34 cellular contexts compared by ENCODE assay signal in genomic region chr7:33959676-33960075, GRCh38. TPM values are rescaled to one million over a fixed set of nuclear protein-coding genes. Genes with fewer than 3 reads are reported as not detected.
"Had no signal": no experiment of that assay in that cellular context is flagged by ENCODE, and none has a peak within 500 bp of the region (broad histone marks: within the 10 kb centered on the region; RNA-seq: fewer than 3 reads in every experiment).

No MANE protein-coding gene starts in this region.

- H3K4me1 Mint-ChIP-seq: activated CD4-positive, alpha-beta T cell treated with anti-CD3 and anti-CD28 coated beads for 36 hours; activated CD4-positive, alpha-beta T cell treated with anti-CD3 and anti-CD28 coated beads, Interleukin-2, amount 10 ng/mL, durations not matched to agents 24 days and 14 days; activated CD8-positive, alpha-beta memory T cell treated with anti-CD3 and anti-CD28 coated beads, Interleukin-2, amount 10 ng/mL, durations not matched to agents 7 days and 5 days; activated naive CD4-positive, alpha-beta T cell treated with anti-CD3 and anti-CD28 coated beads, Interleukin-2, amount 50 U/mL, for 24 hours; activated naive CD8-positive, alpha-beta T cell treated with anti-CD3 and anti-CD28 coated beads for 36 hours; activated naive CD8-positive, alpha-beta T cell treated with anti-CD3 and anti-CD28 coated beads, Interleukin-2, amount 50 U/mL, for 24 hours; central memory CD8-positive, alpha-beta T cell had no signal

- H3K36me3 ChIP-seq: adrenal gland, ascending aorta, brain microvascular endothelial cell had no signal

- H3K9me3 ChIP-seq: adrenal gland, ascending aorta had no signal

- H3K27me3 Mint-ChIP-seq: activated CD4-positive, alpha-beta memory T cell treated with anti-CD3 and anti-CD28 coated beads for 36 hours; activated CD4-positive, alpha-beta T cell treated with anti-CD3 and anti-CD28 coated beads, Interleukin-2, amount 10 ng/mL, durations not matched to agents 24 days and 14 days; dendritic cell treated with granulocyte-macrophage colony-stimulating factor and Interleukin-4, amounts not matched to agents 40 ng/mL and 50 ng/mL, for 4 days had no signal

- H3K4me3 Mint-ChIP-seq: activated CD4-positive, alpha-beta memory T cell treated with anti-CD3 and anti-CD28 coated beads for 36 hours; activated CD4-positive, alpha-beta T cell treated with anti-CD3 and anti-CD28 coated beads for 36 hours; activated CD4-positive, alpha-beta T cell treated with anti-CD3 and anti-CD28 coated beads, Interleukin-2, amount 10 ng/mL, durations not matched to agents 24 days and 14 days; activated CD8-positive, alpha-beta memory T cell treated with anti-CD3 and anti-CD28 coated beads, Interleukin-2, amount 10 ng/mL, durations not matched to agents 7 days and 5 days; activated CD8-positive, alpha-beta T cell treated with anti-CD3 and anti-CD28 coated beads, Interleukin-2, amount 10 ng/mL, durations not matched to agents 7 days and 5 days; activated naive CD4-positive, alpha-beta T cell treated with anti-CD3 and anti-CD28 coated beads for 36 hours; activated naive CD4-positive, alpha-beta T cell treated with anti-CD3 and anti-CD28 coated beads, Interleukin-2, amount 50 U/mL, for 24 hours; activated naive CD8-positive, alpha-beta T cell treated with anti-CD3 and anti-CD28 coated beads for 36 hours; activated naive CD8-positive, alpha-beta T cell treated with anti-CD3 and anti-CD28 coated beads, Interleukin-2, amount 50 U/mL, for 24 hours; activated T-helper 1 cell treated with anti-CD3 and anti-CD28 coated beads, Interleukin-12 subunit alpha, Interleukin-12 subunit beta, Interleukin-2, Interleukin-4 antibody, amounts not matched to agents 30 ng/mL and 10 ng/mL and 1 ng/mL, durations not matched to agents 14 hours and 24 hours and 36 hours; central memory CD8-positive, alpha-beta T cell; dendritic cell treated with granulocyte-macrophage colony-stimulating factor and Interleukin-4, amounts not matched to agents 40 ng/mL and 50 ng/mL, for 4 days; endodermal cell; T-helper 17 cell; T-helper 2 cell treated with Interferon-gamma antibody and Interleukin-4, amounts not matched to agents 5 μg/mL and 100 μg/mL, for 36 hours had no signal

- H3K9me3 Mint-ChIP-seq: activated CD4-positive, alpha-beta memory T cell treated with anti-CD3 and anti-CD28 coated beads for 36 hours; activated CD4-positive, alpha-beta T cell treated with anti-CD3 and anti-CD28 coated beads, Interleukin-2, amount 10 ng/mL, durations not matched to agents 24 days and 14 days; activated naive CD4-positive, alpha-beta T cell treated with anti-CD3 and anti-CD28 coated beads for 36 hours; activated naive CD4-positive, alpha-beta T cell treated with anti-CD3 and anti-CD28 coated beads, Interleukin-2, amount 50 U/mL, for 24 hours; activated naive CD8-positive, alpha-beta T cell treated with anti-CD3 and anti-CD28 coated beads for 36 hours; activated naive CD8-positive, alpha-beta T cell treated with anti-CD3 and anti-CD28 coated beads, Interleukin-2, amount 50 U/mL, for 24 hours; activated T-helper 1 cell treated with anti-CD3 and anti-CD28 coated beads, Interleukin-12 subunit alpha, Interleukin-12 subunit beta, Interleukin-2, Interleukin-4 antibody, amounts not matched to agents 30 ng/mL and 10 ng/mL and 1 ng/mL, durations not matched to agents 14 hours and 24 hours and 36 hours; activated T-helper 2 cell treated with anti-CD3 and anti-CD28 coated beads, Interferon-gamma antibody, Interleukin-2, Interleukin-4, amounts not matched to agents 10 μg/mL and 5 μg/mL and 100 μg/mL, durations not matched to agents 14 hours and 24 hours and 36 hours; central memory CD8-positive, alpha-beta T cell; dendritic cell treated with granulocyte-macrophage colony-stimulating factor and Interleukin-4, amounts not matched to agents 40 ng/mL and 50 ng/mL, for 4 days; endodermal cell; T-helper 2 cell treated with Interferon-gamma antibody and Interleukin-4, amounts not matched to agents 5 μg/mL and 100 μg/mL, for 36 hours had no signal

- H3K4me3 ChIP-seq: adrenal gland, ascending aorta, coronary artery, dorsolateral prefrontal cortex had no signal

- H3K27me3 ChIP-seq: adrenal gland, ascending aorta, brain microvascular endothelial cell, dorsolateral prefrontal cortex had no signal

- H3K4me1 ChIP-seq: ascending aorta had no signal

- H3K36me3 Mint-ChIP-seq: activated CD4-positive, alpha-beta memory T cell treated with anti-CD3 and anti-CD28 coated beads for 36 hours; activated CD8-positive, alpha-beta memory T cell treated with anti-CD3 and anti-CD28 coated beads, Interleukin-2, amount 10 ng/mL, durations not matched to agents 7 days and 5 days; activated naive CD4-positive, alpha-beta T cell treated with anti-CD3 and anti-CD28 coated beads, Interleukin-2, amount 50 U/mL, for 24 hours; activated naive CD8-positive, alpha-beta T cell treated with anti-CD3 and anti-CD28 coated beads for 36 hours had no signal

- DNase-seq: activated CD4-positive, alpha-beta memory T cell treated with anti-CD3 and anti-CD28 coated beads for 36 hours; activated CD4-positive, alpha-beta T cell treated with anti-CD3 and anti-CD28 coated beads for 36 hours; activated CD4-positive, alpha-beta T cell treated with anti-CD3 and anti-CD28 coated beads, Interleukin-2, amount 10 ng/mL, durations not matched to agents 24 days and 14 days; activated CD4-positive, CD25-positive, alpha-beta regulatory T cell; activated CD4-positive, CD25-positive, alpha-beta regulatory T cell treated with anti-CD3 and anti-CD28 coated beads, Interleukin-2, amount 50 U/mL, for 72 hours; activated CD8-positive, alpha-beta memory T cell treated with anti-CD3 and anti-CD28 coated beads, Interleukin-2, amount 10 ng/mL, durations not matched to agents 7 days and 5 days; activated CD8-positive, alpha-beta memory T cell treated with anti-CD3 and anti-CD28 coated beads, Interleukin-2, amount 50 U/mL, for 4 hours; activated CD8-positive, alpha-beta T cell treated with anti-CD3 and anti-CD28 coated beads, Interleukin-2, amount 10 ng/mL, durations not matched to agents 7 days and 5 days; activated effector memory CD4-positive, alpha-beta T cell treated with anti-CD3 and anti-CD28 coated beads, Interleukin-2, amount 50 U/mL, for 16 hours; activated naive CD4-positive, alpha-beta T cell treated with anti-CD3 and anti-CD28 coated beads for 36 hours; activated naive CD8-positive, alpha-beta T cell treated with anti-CD3 and anti-CD28 coated beads for 36 hours; activated naive CD8-positive, alpha-beta T cell treated with anti-CD3 and anti-CD28 coated beads, Interleukin-2, amount 50 U/mL, for 24 hours; activated T-cell treated with anti-CD3 and anti-CD28 coated beads, Interleukin-2, amount 50 U/mL, for 1 hour; activated T-cell treated with anti-CD3 and anti-CD28 coated beads, Interleukin-2, amount 50 U/mL, for 48 hours; adrenal gland; brain microvascular endothelial cell; dorsolateral prefrontal cortex; effector memory CD4-positive, alpha-beta T cell; endodermal cell; foreskin fibroblast; head of caudate nucleus; T-helper 1 cell; T-helper 17 cell; T1000 had no signal

- H3K27ac Mint-ChIP-seq: activated CD4-positive, alpha-beta memory T cell treated with anti-CD3 and anti-CD28 coated beads for 36 hours; activated CD4-positive, alpha-beta T cell treated with anti-CD3 and anti-CD28 coated beads for 36 hours; activated CD4-positive, alpha-beta T cell treated with anti-CD3 and anti-CD28 coated beads, Interleukin-2, amount 10 ng/mL, durations not matched to agents 24 days and 14 days; activated CD8-positive, alpha-beta memory T cell treated with anti-CD3 and anti-CD28 coated beads, Interleukin-2, amount 10 ng/mL, durations not matched to agents 7 days and 5 days; activated CD8-positive, alpha-beta T cell treated with anti-CD3 and anti-CD28 coated beads, Interleukin-2, amount 10 ng/mL, durations not matched to agents 7 days and 5 days; activated naive CD4-positive, alpha-beta T cell treated with anti-CD3 and anti-CD28 coated beads for 36 hours; activated naive CD4-positive, alpha-beta T cell treated with anti-CD3 and anti-CD28 coated beads, Interleukin-2, amount 50 U/mL, for 24 hours; activated naive CD8-positive, alpha-beta T cell treated with anti-CD3 and anti-CD28 coated beads for 36 hours; activated naive CD8-positive, alpha-beta T cell treated with anti-CD3 and anti-CD28 coated beads, Interleukin-2, amount 50 U/mL, for 24 hours; activated T-helper 1 cell treated with anti-CD3 and anti-CD28 coated beads, Interleukin-12 subunit alpha, Interleukin-12 subunit beta, Interleukin-2, Interleukin-4 antibody, amounts not matched to agents 30 ng/mL and 10 ng/mL and 1 ng/mL, durations not matched to agents 14 hours and 24 hours and 36 hours; activated T-helper 2 cell treated with anti-CD3 and anti-CD28 coated beads, Interferon-gamma antibody, Interleukin-2, Interleukin-4, amounts not matched to agents 10 μg/mL and 5 μg/mL and 100 μg/mL, durations not matched to agents 14 hours and 24 hours and 36 hours; dendritic cell treated with granulocyte-macrophage colony-stimulating factor and Interleukin-4, amounts not matched to agents 40 ng/mL and 50 ng/mL, for 4 days; endodermal cell; T-helper 17 cell; T-helper 2 cell treated with Interferon-gamma antibody and Interleukin-4, amounts not matched to agents 5 μg/mL and 100 μg/mL, for 36 hours had no signal

- H3K27ac ChIP-seq: adrenal gland, ascending aorta, brain microvascular endothelial cell, coronary artery, dorsolateral prefrontal cortex had no signal

RNA-seq across cellular contexts. Expression of gene BMPER, which starts 54.3 kb away (rescaled TPM):
- total RNA-seq: activated CD4-positive, alpha-beta memory T cell treated with anti-CD3 and anti-CD28 coated beads for 36 hours; activated CD4-positive, alpha-beta T cell treated with anti-CD3 and anti-CD28 coated beads for 36 hours; activated CD4-positive, alpha-beta T cell treated with anti-CD3 and anti-CD28 coated beads, Interleukin-2, amount 10 ng/mL, durations not matched to agents 24 days and 14 days; activated CD8-positive, alpha-beta memory T cell treated with anti-CD3 and anti-CD28 coated beads for 36 hours; activated CD8-positive, alpha-beta memory T cell treated with anti-CD3 and anti-CD28 coated beads, Interleukin-2, amount 10 ng/mL, durations not matched to agents 7 days and 5 days; activated CD8-positive, alpha-beta T cell treated with anti-CD3 and anti-CD28 coated beads, Interleukin-2, amount 10 ng/mL, durations not matched to agents 7 days and 5 days; activated naive CD4-positive, alpha-beta T cell treated with anti-CD3 and anti-CD28 coated beads for 36 hours; activated naive CD8-positive, alpha-beta T cell treated with anti-CD3 and anti-CD28 coated beads for 36 hours; activated T-helper 1 cell treated with anti-CD3 and anti-CD28 coated beads, Interleukin-12 subunit alpha, Interleukin-12 subunit beta, Interleukin-2, Interleukin-4 antibody, amounts not matched to agents 30 ng/mL and 10 ng/mL and 1 ng/mL, durations not matched to agents 14 hours and 24 hours and 36 hours; activated T-helper 2 cell treated with anti-CD3 and anti-CD28 coated beads, Interferon-gamma antibody, Interleukin-2, Interleukin-4, amounts not matched to agents 10 μg/mL and 5 μg/mL and 100 μg/mL, durations not matched to agents 14 hours and 24 hours and 36 hours; ascending aorta; esophagus mucosa had no signal
